In the genomic region with DNA sequence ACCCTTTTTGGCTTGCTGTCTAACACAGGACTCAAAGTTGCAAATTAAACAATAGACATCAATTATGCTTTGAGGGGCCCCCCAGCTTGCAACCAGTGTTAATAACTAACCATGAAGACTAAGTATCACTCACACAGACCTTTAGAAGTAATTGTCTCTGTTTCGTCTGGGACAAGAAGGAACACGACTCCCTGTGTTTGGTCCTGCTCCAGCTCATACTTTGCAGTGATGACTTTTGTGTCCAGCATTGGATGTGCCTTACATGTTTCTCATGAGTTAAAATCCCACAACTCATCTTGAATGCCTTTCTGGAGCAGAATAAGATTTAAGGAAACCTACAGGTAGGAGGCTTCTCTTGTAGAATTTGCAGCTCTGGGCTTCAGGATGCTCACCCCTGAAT, we compare ENCODE assay signal across 38 cellular contexts. TPM values are rescaled to one million over a fixed set of nuclear protein-coding genes. Genes with fewer than 3 reads are reported as not detected.
"Had no signal": no experiment of that assay in that cellular context is flagged by ENCODE, and none has a peak within 500 bp of the region (broad histone marks: within the 10 kb centered on the region; RNA-seq: fewer than 3 reads in every experiment).

No MANE protein-coding gene starts in this region.

- H3K27me3 Mint-ChIP-seq: activated CD4-positive, alpha-beta memory T cell treated with anti-CD3 and anti-CD28 coated beads, Interleukin-2, amount 10 ng/mL, durations not matched to agents 7 days and 5 days; activated CD8-positive, alpha-beta memory T cell treated with anti-CD3 and anti-CD28 coated beads, Interleukin-2, amount 10 ng/mL, durations not matched to agents 7 days and 5 days; activated naive CD4-positive, alpha-beta T cell treated with anti-CD3 and anti-CD28 coated beads, Interleukin-2, amount 10 ng/mL, durations not matched to agents 7 days and 5 days; activated naive CD8-positive, alpha-beta T cell; activated naive CD8-positive, alpha-beta T cell treated with anti-CD3 and anti-CD28 coated beads, Interleukin-2, amount 50 U/mL, for 24 hours; central memory CD8-positive, alpha-beta T cell had no signal

- H3K36me3 Mint-ChIP-seq: activated CD8-positive, alpha-beta memory T cell treated with anti-CD3 and anti-CD28 coated beads, Interleukin-2, amount 10 ng/mL, durations not matched to agents 7 days and 5 days; activated naive CD4-positive, alpha-beta T cell treated with anti-CD3 and anti-CD28 coated beads, Interleukin-2, amount 10 ng/mL, durations not matched to agents 7 days and 5 days; activated naive CD8-positive, alpha-beta T cell; brain had no signal

- H3K9me3 ChIP-seq: MG63, Peyer's patch had no signal

- H3K4me1 ChIP-seq: Peyer's patch had no signal

- H3K4me3 ChIP-seq: cardiac muscle cell, MG63, Peyer's patch had no signal

- H3K4me1 Mint-ChIP-seq: activated B cell treated with CpG ODN at 0.5 μM for 24 hours; activated CD4-positive, alpha-beta memory T cell treated with anti-CD3 and anti-CD28 coated beads, Interleukin-2, amount 10 ng/mL, durations not matched to agents 7 days and 5 days; activated CD8-positive, alpha-beta memory T cell treated with anti-CD3 and anti-CD28 coated beads, Interleukin-2, amount 10 ng/mL, durations not matched to agents 7 days and 5 days; activated naive CD4-positive, alpha-beta T cell treated with anti-CD3 and anti-CD28 coated beads, Interleukin-2, amount 10 ng/mL, durations not matched to agents 7 days and 5 days; activated naive CD8-positive, alpha-beta T cell treated with anti-CD3 and anti-CD28 coated beads, Interleukin-2, amount 50 U/mL, for 24 hours; brain; central memory CD8-positive, alpha-beta T cell had no signal

- FAIRE-seq: TTC549 had no signal

- H3K27me3 ChIP-seq: cardiac muscle cell, MG63, Peyer's patch had no signal

- H3K9me3 Mint-ChIP-seq: activated B cell treated with CpG ODN at 0.5 μM for 24 hours; activated CD4-positive, alpha-beta memory T cell treated with anti-CD3 and anti-CD28 coated beads, Interleukin-2, amount 10 ng/mL, durations not matched to agents 7 days and 5 days; activated naive CD4-positive, alpha-beta T cell treated with anti-CD3 and anti-CD28 coated beads, Interleukin-2, amount 10 ng/mL, durations not matched to agents 7 days and 5 days; activated naive CD8-positive, alpha-beta T cell treated with anti-CD3 and anti-CD28 coated beads, Interleukin-2, amount 50 U/mL, for 24 hours; brain; central memory CD8-positive, alpha-beta T cell; T-helper 1 cell treated with Interleukin-12 subunit alpha and Interleukin-12 subunit beta and Interleukin-4 antibody, amounts not matched to agents 30 μg/mL and 1 μg/mL, for 36 hours; T-helper 2 cell treated with Interferon-gamma antibody and Interleukin-4, amounts not matched to agents 5 μg/mL and 100 μg/mL, for 36 hours had no signal

- H3K4me3 Mint-ChIP-seq: activated B cell treated with CpG ODN at 0.5 μM for 24 hours; activated CD4-positive, alpha-beta memory T cell treated with anti-CD3 and anti-CD28 coated beads, Interleukin-2, amount 10 ng/mL, durations not matched to agents 7 days and 5 days; activated CD8-positive, alpha-beta memory T cell treated with anti-CD3 and anti-CD28 coated beads, Interleukin-2, amount 10 ng/mL, durations not matched to agents 7 days and 5 days; activated naive CD4-positive, alpha-beta T cell treated with anti-CD3 and anti-CD28 coated beads, Interleukin-2, amount 10 ng/mL, durations not matched to agents 7 days and 5 days; activated naive CD8-positive, alpha-beta T cell; activated naive CD8-positive, alpha-beta T cell treated with anti-CD3 and anti-CD28 coated beads, Interleukin-2, amount 50 U/mL, for 24 hours; brain; central memory CD8-positive, alpha-beta T cell; T-helper 1 cell treated with Interleukin-12 subunit alpha and Interleukin-12 subunit beta and Interleukin-4 antibody, amounts not matched to agents 30 μg/mL and 1 μg/mL, for 36 hours; T-helper 2 cell treated with Interferon-gamma antibody and Interleukin-4, amounts not matched to agents 5 μg/mL and 100 μg/mL, for 36 hours had no signal

- H3K27ac ChIP-seq: cardiac muscle cell, Peyer's patch, RWPE1 had no signal

- ATAC-seq: activated CD8-positive, alpha-beta memory T cell treated with anti-CD3 and anti-CD28 coated beads, Interleukin-2, amount 10 ng/mL, durations not matched to agents 7 days and 5 days; activated naive CD8-positive, alpha-beta T cell treated with anti-CD3 and anti-CD28 coated beads, Interleukin-2, amount 50 U/mL, for 24 hours; PC-3 had no signal

- H3K27ac Mint-ChIP-seq: activated B cell treated with CpG ODN at 0.5 μM for 24 hours; activated CD4-positive, alpha-beta memory T cell treated with anti-CD3 and anti-CD28 coated beads, Interleukin-2, amount 10 ng/mL, durations not matched to agents 7 days and 5 days; activated CD8-positive, alpha-beta memory T cell treated with anti-CD3 and anti-CD28 coated beads, Interleukin-2, amount 10 ng/mL, durations not matched to agents 7 days and 5 days; activated naive CD4-positive, alpha-beta T cell treated with anti-CD3 and anti-CD28 coated beads, Interleukin-2, amount 10 ng/mL, durations not matched to agents 7 days and 5 days; activated naive CD8-positive, alpha-beta T cell; activated naive CD8-positive, alpha-beta T cell treated with anti-CD3 and anti-CD28 coated beads, Interleukin-2, amount 50 U/mL, for 24 hours; brain; T-helper 1 cell treated with Interleukin-12 subunit alpha and Interleukin-12 subunit beta and Interleukin-4 antibody, amounts not matched to agents 30 μg/mL and 1 μg/mL, for 36 hours; T-helper 2 cell treated with Interferon-gamma antibody and Interleukin-4, amounts not matched to agents 5 μg/mL and 100 μg/mL, for 36 hours had no signal

- H3K36me3 ChIP-seq: cardiac muscle cell, MG63, Peyer's patch had no signal

- DNase-seq: activated B cell treated with CpG ODN at 0.5 μM for 24 hours; activated CD4-positive, alpha-beta memory T cell treated with anti-CD3 and anti-CD28 coated beads, Interleukin-2, amount 10 ng/mL, durations not matched to agents 7 days and 5 days; activated CD4-positive, alpha-beta T cell treated with anti-CD3 and anti-CD28 coated beads for 1 hour; activated CD4-positive, alpha-beta T cell treated with anti-CD3 and anti-CD28 coated beads for 48 hours; activated CD8-positive, alpha-beta memory T cell treated with anti-CD3 and anti-CD28 coated beads for 24 hours; activated CD8-positive, alpha-beta memory T cell treated with anti-CD3 and anti-CD28 coated beads, Interleukin-2, amount 10 ng/mL, durations not matched to agents 7 days and 5 days; activated CD8-positive, alpha-beta memory T cell treated with anti-CD3 and anti-CD28 coated beads, Interleukin-2, amount 50 U/mL, for 48 hours; activated effector memory CD4-positive, alpha-beta T cell treated with Interleukin-2 at 50 U/mL for 16 hours; activated naive CD4-positive, alpha-beta T cell treated with anti-CD3 and anti-CD28 coated beads, Interleukin-2, amount 10 ng/mL, durations not matched to agents 7 days and 5 days; activated naive CD8-positive, alpha-beta T cell treated with anti-CD3 and anti-CD28 coated beads, Interleukin-2, amount 50 U/mL, for 24 hours; activated T-cell treated with anti-CD3 and anti-CD28 coated beads, Interleukin-2, amount 50 U/mL, for 48 hours; anterior cingulate cortex; Kasumi-1; KG1; MG63; NCI-H1048; NCI-H1105 treated with DMSO at 0.1 percent for 48 hours; NCI-H1436; NCI-H1694; NCI-H1930; NCI-H2081 treated with DMSO at 0.1 percent for 48 hours; NCI-H2171; NCI-H510A; NCI-H526; NCI-H748 treated with DMSO at 0.1 percent for 48 hours; NK-92 treated with Interleukin-12 subunit alpha and Interleukin-12 subunit beta, amount 100 ng/mL, for 24 hours; PC-3; Peyer's patch; Right ventricle myocardium superior; SW 1271 had no signal

RNA-seq across cellular contexts. Expression of gene GMNC, which starts 53.1 kb away (rescaled TPM):
- total RNA-seq: activated B cell treated with CpG ODN at 0.5 μM for 24 hours; activated CD4-positive, alpha-beta memory T cell treated with anti-CD3 and anti-CD28 coated beads, Interleukin-2, amount 10 ng/mL, durations not matched to agents 7 days and 5 days; activated CD8-positive, alpha-beta memory T cell treated with anti-CD3 and anti-CD28 coated beads, Interleukin-2, amount 10 ng/mL, durations not matched to agents 7 days and 5 days; cardiac muscle cell; PC-3; Peyer's patch had no signal
- polyA plus RNA-seq: cardiac muscle cell had no signal
